In genomic region chr7:78039791-78040776, GRCh38 we compare ENCODE assay signal across 8 cellular contexts.
A peak's percentile ranks its signal among the peaks of the same experiment; 100 is the strongest.
DNase-seq lines count a peak whose midpoint lies in the region; ATAC-seq and TF ChIP-seq lines count a peak whose summit lies in the region.

No MANE protein-coding gene starts in this region.

- POLR2A ChIA-PET in CD8-positive, alpha-beta T cell (lab: Charles Lee), result no interaction called here

- H3K27ac ChIP-seq in CD8-positive, alpha-beta T cell (ENCODE audit: low read depth, low read length), result no peak overlapping the region
- H3K27ac ChIP-seq in sigmoid colon, result no peak overlapping the region

- peak; percentile 58 for ATAC-seq in CD8-positive, alpha-beta T cell
- ATAC-seq in GM21360 (IDR thresholded peaks at IDR 0.05; ENCODE audit: unreplicated experiment) (peak; percentile 95), HG03521 (IDR thresholded peaks at IDR 0.05; ENCODE audit: unreplicated experiment) (peak; percentile 84), esophagus mucosa (peak; percentile 89)

- peaks cover 3% of the 10 kb centered on the region for H3K4me1 ChIP-seq in CD8-positive, alpha-beta T cell (ENCODE audit: insufficient read depth, low read length)
- H3K4me1 ChIP-seq in sigmoid colon, result no peaks in the 10 kb centered on the region

- no peaks in the 10 kb centered on the region for H3K36me3 ChIP-seq in CD8-positive, alpha-beta T cell (ENCODE audit: insufficient read depth, low read length)
- no peaks in the 10 kb centered on the region for H3K36me3 ChIP-seq in sigmoid colon

- no peak overlapping the region for H3K4me3 ChIP-seq in CD8-positive, alpha-beta T cell (ENCODE audit: low read depth, low read length)
- no peak overlapping the region for H3K4me3 ChIP-seq in sigmoid colon

- peak; percentile 4 to 72 (median 24) for DNase-seq in CD8-positive, alpha-beta T cell
- peak; percentile 32 to 38 for DNase-seq in activated CD4-positive, alpha-beta T cell treated with anti-CD3 and anti-CD28 coated beads, Interleukin-2, amount 50 U/mL, for 4 hours
- DNase-seq in sigmoid colon, result peak; percentile 68
- DNase-seq in HT-29 (ENCODE audit: low spot score), result no peak
- DNase-seq in NCI-H345 treated with DMSO at 0.1 percent for 48 hours (lab: John Stamatoyannopoulos, UW; ENCODE audit: unreplicated experiment), result no peak

- no peaks in the 10 kb centered on the region for H3K36me3 Mint-ChIP-seq in CD8-positive, alpha-beta T cell

- H3K27me3 ChIP-seq in CD8-positive, alpha-beta T cell (ENCODE audit: insufficient read depth, low read length), result no peaks in the 10 kb centered on the region
- H3K27me3 ChIP-seq in sigmoid colon, result no peaks in the 10 kb centered on the region

- H3K4me3 Mint-ChIP-seq in CD8-positive, alpha-beta T cell, result no peak overlapping the region

- no peaks in the 10 kb centered on the region for H3K9me3 Mint-ChIP-seq in CD8-positive, alpha-beta T cell

- peak; percentile 79 for TF ChIP-seq CTCF in CD8-positive, alpha-beta T cell (IDR thresholded peaks at IDR 0.05)
- TF ChIP-seq CTCF in sigmoid colon (IDR thresholded peaks at IDR 0.05), result peak; percentile 13 to 55 (median 22)

- peaks cover 2% of the 10 kb centered on the region for H3K4me1 Mint-ChIP-seq in CD8-positive, alpha-beta T cell (ENCODE audit: low read depth)

- no peak overlapping the region for H3K27ac Mint-ChIP-seq in CD8-positive, alpha-beta T cell

- intact Hi-C loops in CD8-positive, alpha-beta T cell (cut with DNase I, micrococcal nuclease), result loop anchor here (1.0 to 10.0 kb wide), 8 partner anchors 17 to 389 kb away; no protein-coding TSS in a partner anchor
- intact Hi-C loops in sigmoid colon (cut with DNase I), result no loop called here

- TF ChIP-seq POLR2A in sigmoid colon (IDR thresholded peaks at IDR 0.05), result no peak

- CTCF ChIA-PET in CD8-positive, alpha-beta T cell (lab: Charles Lee), result interaction anchor here (0.7 to 6.5 kb wide), 14 partner anchors 9 to 391 kb away, joined by 3 to 77 read pairs (median 6); no protein-coding TSS in a partner anchor

- 39 to 59% methylated on average over 40 of the region's 40 CpGs for WGBS in sigmoid colon, 2 donors

- H3K9me3 ChIP-seq in CD8-positive, alpha-beta T cell (ENCODE audit: low read length), result no peaks in the 10 kb centered on the region
- H3K9me3 ChIP-seq in sigmoid colon, result no peaks in the 10 kb centered on the region

- peaks cover 27% of the 10 kb centered on the region for H3K27me3 Mint-ChIP-seq in CD8-positive, alpha-beta T cell (ENCODE audit: low read depth)

- TF ChIP-seq EP300 in sigmoid colon (IDR thresholded peaks at IDR 0.05), result no peak

Comparison
In these comparisons a context has a peak if more than half of its experiments do, and no peak if none do; other contexts are left out.
1. DNase-seq: peak in CD8-positive, alpha-beta T cell (7 of 7), activated CD4-positive, alpha-beta T cell treated with anti-CD3 and anti-CD28 coated beads, Interleukin-2, amount 50 U/mL, for 4 hours (2 of 2) and sigmoid colon (single experiment); none in HT-29 (single experiment) and NCI-H345 treated with DMSO at 0.1 percent for 48 hours (single experiment).
2. Peak in every context shown above with its lines, with median percentiles within 50 percentile points of each other: ATAC-seq.